ENCODE assay signal across 20 cellular contexts in genomic region chr11:125953401-125953935, GRCh38. TPM values are rescaled to one million over a fixed set of nuclear protein-coding genes. Genes with fewer than 3 reads are reported as not detected.
"Had no signal": no experiment of that assay in that cellular context is flagged by ENCODE, and none has a peak within 500 bp of the region (broad histone marks: within the 10 kb centered on the region; RNA-seq: fewer than 3 reads in every experiment).

No MANE protein-coding gene starts in this region.

- DNase-seq: activated B cell treated with CpG ODN at 0.5 μM for 24 hours; activated CD4-positive, alpha-beta T cell treated with anti-CD3 and anti-CD28 coated beads, Interleukin-2, amount 10 ng/mL, durations not matched to agents 24 days and 14 days; activated CD8-positive, alpha-beta memory T cell treated with anti-CD3 and anti-CD28 coated beads, Interleukin-2, amount 50 U/mL, for 4 hours; activated CD8-positive, alpha-beta T cell treated with anti-CD3 and anti-CD28 coated beads, Interleukin-2, amount 10 ng/mL, durations not matched to agents 7 days and 5 days; anterior cingulate cortex; islet precursor cell; mesenchymal stem cell; natural killer cell; nucleus accumbens; stimulated activated CD4-positive, alpha-beta T cell treated with anti-CD3 and anti-CD28 coated beads, Interleukin-1b, Interleukin-23, amount 100 ng/mL, for 48 hours; stimulated activated naive CD8-positive, alpha-beta T cell treated with anti-CD3 and anti-CD28 coated beads, Interleukin-15, amount 100 ng/mL, for 72 hours; T-helper 2 cell had no signal

- H3K9me3 ChIP-seq: left lung, testis, upper lobe of right lung had no signal

- H3K27ac ChIP-seq: testis, upper lobe of right lung had no signal

- H3K36me3 ChIP-seq: left lung, upper lobe of right lung had no signal

- H3K4me3 ChIP-seq: dorsolateral prefrontal cortex, left lung, testis, upper lobe of right lung had no signal

- H3K27me3 ChIP-seq: left lung, testis, upper lobe of right lung had no signal

RNA-seq across cellular contexts. Expression of gene VSIG10L2, which starts 7.6 kb away (rescaled TPM):
- total RNA-seq: activated B cell treated with CpG ODN at 0.5 μM for 24 hours; activated CD4-positive, alpha-beta T cell treated with anti-CD3 and anti-CD28 coated beads, Interleukin-2, amount 10 ng/mL, durations not matched to agents 24 days and 14 days; activated CD8-positive, alpha-beta T cell treated with anti-CD3 and anti-CD28 coated beads, Interleukin-2, amount 10 ng/mL, durations not matched to agents 7 days and 5 days; chondrocyte; mucosa of gallbladder; natural killer cell; pulmonary artery endothelial cell; sciatic nerve; testis; upper lobe of right lung had no signal

RNA-seq across cellular contexts. Expression of gene DDX25, which starts 49.2 kb away (rescaled TPM):
- total RNA-seq: activated B cell treated with CpG ODN at 0.5 μM for 24 hours; activated CD4-positive, alpha-beta T cell treated with anti-CD3 and anti-CD28 coated beads, Interleukin-2, amount 10 ng/mL, durations not matched to agents 24 days and 14 days; activated CD8-positive, alpha-beta T cell treated with anti-CD3 and anti-CD28 coated beads, Interleukin-2, amount 10 ng/mL, durations not matched to agents 7 days and 5 days; chondrocyte; natural killer cell; pulmonary artery endothelial cell had no signal
